Comparison of ENCODE assay signal across 25 cellular contexts in the genomic region with DNA sequence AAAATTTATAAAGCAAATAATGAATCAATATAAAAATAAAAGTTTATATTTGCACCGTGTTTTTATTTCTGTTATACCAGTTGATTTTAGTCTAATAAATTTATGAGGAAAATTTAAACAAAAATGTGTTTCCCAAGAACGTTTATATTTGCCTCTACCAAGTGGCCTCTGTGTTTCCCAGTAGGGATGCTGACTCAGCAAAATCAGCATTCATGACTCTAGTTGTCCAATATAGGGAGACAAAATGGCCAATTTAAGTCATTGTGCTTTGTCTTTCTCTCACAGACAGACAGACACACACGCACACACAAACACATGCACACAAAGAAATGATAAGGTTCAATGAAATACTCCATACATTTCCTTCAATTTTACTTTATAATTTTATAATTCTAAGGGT.
"Had no signal": no experiment of that assay in that cellular context is flagged by ENCODE, and none has a peak within 500 bp of the region (broad histone marks: within the 10 kb centered on the region; RNA-seq: fewer than 3 reads in every experiment).

No MANE protein-coding gene starts in this region.

- H3K27ac ChIP-seq: adrenal gland, colonic mucosa, dorsolateral prefrontal cortex, esophagus muscularis mucosa, neutrophil, ovary, psoas muscle, right atrium auricular region, suprapubic skin, tibial nerve had no signal

- H3K4me1 ChIP-seq: adrenal gland, colonic mucosa, esophagus muscularis mucosa, psoas muscle, right atrium auricular region, suprapubic skin, tibial nerve had no signal

- H3K4me1 Mint-ChIP-seq: stimulated activated naive CD8-positive, alpha-beta T cell treated with anti-CD3 and anti-CD28 coated beads, Interleukin-15, amount 100 ng/mL, for 72 hours had no signal

- H3K9me3 ChIP-seq: adrenal gland, colonic mucosa, esophagus muscularis mucosa, neutrophil, ovary, psoas muscle, right atrium auricular region, suprapubic skin, tibial nerve had no signal

- H3K27me3 ChIP-seq: adrenal gland, colonic mucosa, dorsolateral prefrontal cortex, esophagus muscularis mucosa, neutrophil, ovary, right atrium auricular region, suprapubic skin, tibial nerve had no signal

- H3K9me3 Mint-ChIP-seq: activated T-helper 2 cell treated with anti-CD3 and anti-CD28 coated beads, Interferon-gamma antibody, Interleukin-2, Interleukin-4, amounts not matched to agents 10 μg/mL and 5 μg/mL and 100 μg/mL, durations not matched to agents 14 hours and 24 hours and 36 hours; WTC11 had no signal

- H3K27me3 Mint-ChIP-seq: activated naive CD8-positive, alpha-beta T cell; activated T-cell treated with anti-CD3 and anti-CD28 coated beads, Interleukin-2, amount 50 U/mL, for 24 hours; effector memory CD8-positive, alpha-beta T cell; natural killer cell treated with Interleukin-12 subunit alpha and Interleukin-12 subunit beta and Interleukin-15 and Interleukin-18, amount 100 ng/mL, for 72 hours; stimulated activated naive CD8-positive, alpha-beta T cell treated with anti-CD3 and anti-CD28 coated beads, Interleukin-15, amount 100 ng/mL, for 72 hours had no signal

- H3K36me3 ChIP-seq: adrenal gland, colonic mucosa, esophagus muscularis mucosa, neutrophil, ovary, right atrium auricular region, suprapubic skin, tibial nerve had no signal

- DNase-seq: activated CD8-positive, alpha-beta memory T cell treated with anti-CD3 and anti-CD28 coated beads for 24 hours; activated CD8-positive, alpha-beta memory T cell treated with anti-CD3 and anti-CD28 coated beads, Interleukin-2, amount 50 U/mL, for 4 hours; activated naive CD4-positive, alpha-beta T cell; activated T-cell treated with anti-CD3 and anti-CD28 coated beads, Interleukin-2, amount 50 U/mL, for 24 hours; adrenal gland; colonic mucosa; dorsolateral prefrontal cortex; effector memory CD8-positive, alpha-beta T cell; hypothalamus; left ventricle myocardium superior; mammary epithelial cell; ovary; psoas muscle; stimulated activated CD4-positive, alpha-beta T cell treated with anti-CD3 and anti-CD28 coated beads, Interleukin-1b, Interleukin-23, amount 100 ng/mL, for 48 hours; stimulated activated naive CD8-positive, alpha-beta T cell treated with anti-CD3 and anti-CD28 coated beads, Interleukin-15, amount 100 ng/mL, for 72 hours; T-helper 9 cell had no signal

- ATAC-seq: effector memory CD8-positive, alpha-beta T cell; left ventricle myocardium superior; natural killer cell treated with Interleukin-12 subunit alpha and Interleukin-12 subunit beta and Interleukin-15 and Interleukin-18, amount 100 ng/mL, for 72 hours; psoas muscle; stimulated activated naive CD8-positive, alpha-beta T cell treated with anti-CD3 and anti-CD28 coated beads, Interleukin-15, amount 100 ng/mL, for 72 hours; WTC11 had no signal

- H3K4me3 Mint-ChIP-seq: activated naive CD8-positive, alpha-beta T cell; activated T-cell treated with anti-CD3 and anti-CD28 coated beads, Interleukin-2, amount 50 U/mL, for 24 hours; effector memory CD8-positive, alpha-beta T cell; natural killer cell treated with Interleukin-12 subunit alpha and Interleukin-12 subunit beta and Interleukin-15 and Interleukin-18, amount 100 ng/mL, for 72 hours; stimulated activated naive CD8-positive, alpha-beta T cell treated with anti-CD3 and anti-CD28 coated beads, Interleukin-15, amount 100 ng/mL, for 72 hours; WTC11 had no signal

- H3K27ac Mint-ChIP-seq: activated naive CD8-positive, alpha-beta T cell; activated T-cell treated with anti-CD3 and anti-CD28 coated beads, Interleukin-2, amount 50 U/mL, for 24 hours; activated T-helper 2 cell treated with anti-CD3 and anti-CD28 coated beads, Interferon-gamma antibody, Interleukin-2, Interleukin-4, amounts not matched to agents 10 μg/mL and 5 μg/mL and 100 μg/mL, durations not matched to agents 14 hours and 24 hours and 36 hours; effector memory CD8-positive, alpha-beta T cell; natural killer cell treated with Interleukin-12 subunit alpha and Interleukin-12 subunit beta and Interleukin-15 and Interleukin-18, amount 100 ng/mL, for 72 hours; stimulated activated naive CD8-positive, alpha-beta T cell treated with anti-CD3 and anti-CD28 coated beads, Interleukin-15, amount 100 ng/mL, for 72 hours; WTC11 had no signal

- H3K4me3 ChIP-seq: adrenal gland, colonic mucosa, dorsolateral prefrontal cortex, esophagus muscularis mucosa, ovary, psoas muscle, right atrium auricular region, suprapubic skin, tibial nerve had no signal

- H3K36me3 Mint-ChIP-seq: activated naive CD8-positive, alpha-beta T cell; natural killer cell treated with Interleukin-12 subunit alpha and Interleukin-12 subunit beta and Interleukin-15 and Interleukin-18, amount 100 ng/mL, for 72 hours; WTC11 had no signal
